In genomic region chr4:151013491-151013890, GRCh38 we compare ENCODE assay signal across 8 cellular contexts. TPM values are rescaled to one million over a fixed set of nuclear protein-coding genes. Genes with fewer than 3 reads are reported as not detected.
A peak's percentile ranks its signal among the peaks of the same experiment; 100 is the strongest.
DNase-seq lines count a peak whose midpoint lies in the region; TF ChIP-seq lines count a peak whose summit lies in the region.

No MANE protein-coding gene starts in this region.

- TF ChIP-seq CTCF in MM.1S (IDR thresholded peaks at IDR 0.05; ENCODE audit: low read length) (no peak), coronary artery (IDR thresholded peaks at IDR 0.05) (no peak), neural cell (IDR thresholded peaks at IDR 0.05; ENCODE audit: poor library complexity, severe bottlenecking) (no peak)

- H3K27ac ChIP-seq in MM.1S (ENCODE audit: low read length) (no peak overlapping the region), coronary artery (no peak overlapping the region), neural cell (ENCODE audit: low read length) (no peak overlapping the region)

- H3K4me3 ChIP-seq in MM.1S (ENCODE audit: low read length) (peak overlapping the region; percentile 84), coronary artery (peak overlapping the region; percentile 97), neural cell (ENCODE audit: low read length) (peak overlapping the region; percentile 99)

- peak overlapping the region; percentile 95 for H3K4me2 ChIP-seq in MM.1S (ENCODE audit: low read depth, low read length)
- peak overlapping the region; percentile 54 for H3K4me2 ChIP-seq in neural cell (ENCODE audit: low read length)

- H3K9me2 ChIP-seq in MM.1S (replicated peaks; ENCODE audit: insufficient read depth, low read length) (no peaks in the 10 kb centered on the region), neural cell (ENCODE audit: insufficient read depth, low read length) (no peaks in the 10 kb centered on the region)

- H3K4me1 ChIP-seq in MM.1S (ENCODE audit: low read length) = 0 out of 2 replicates have a peak, but pooled peaks cover 7% of the 10 kb centered on the region

- no peak for TF ChIP-seq RAD21 in neural cell (conservative IDR thresholded peaks at IDR 0.05)

- no peak overlapping the region for H2AFZ ChIP-seq in MM.1S (ENCODE audit: low read length)
- H2AFZ ChIP-seq in neural cell (ENCODE audit: low read depth, low read length) = no peak overlapping the region

- H4K20me1 ChIP-seq in MM.1S (ENCODE audit: insufficient read depth, low read length) (0 out of 2 replicates have a peak, but pooled peaks cover 3% of the 10 kb centered on the region), neural cell (ENCODE audit: insufficient read depth) (no peaks in the 10 kb centered on the region)

- DNase-seq in G401 (ENCODE audit: low spot score) (peak; percentile 7), MM.1S (no peak), coronary artery (ENCODE audit: low spot score) (no peak), superior temporal gyrus (ENCODE audit: extremely low spot score) (no peak), globus pallidus (ENCODE audit: low spot score) (no peak), AG08395 (ENCODE audit: low spot score) (no peak), AG08396 (ENCODE audit: low spot score) (no peak)

- H3K36me3 ChIP-seq in MM.1S (replicated peaks; ENCODE audit: insufficient read depth, low read length) = no peaks in the 10 kb centered on the region
- no peaks in the 10 kb centered on the region for H3K36me3 ChIP-seq in neural cell (ENCODE audit: insufficient read depth, low read length)

- peak overlapping the region; percentile 99; the same call in 1 of the 2 replicates for H3K9ac ChIP-seq in MM.1S (ENCODE audit: low read length)
- H3K9ac ChIP-seq in neural cell (ENCODE audit: low read length) = no peak overlapping the region

- peaks cover 9% of the 10 kb centered on the region for H3F3A ChIP-seq in MM.1S (ENCODE audit: insufficient read depth, low read length)
- H3F3A ChIP-seq in neural cell (ENCODE audit: insufficient read depth, low read length, poor library complexity, severe bottlenecking) = peaks cover 3% of the 10 kb centered on the region

- peaks cover 54% of the 10 kb centered on the region for H3K79me2 ChIP-seq in MM.1S (ENCODE audit: low read length)
- no peaks in the 10 kb centered on the region for H3K79me2 ChIP-seq in neural cell (replicated peaks; ENCODE audit: insufficient read depth, low read length)

- no peaks in the 10 kb centered on the region for H3K27me3 ChIP-seq in MM.1S (replicated peaks; ENCODE audit: insufficient read depth, low read length)
- H3K27me3 ChIP-seq in neural cell (ENCODE audit: insufficient read depth, low read depth, low read length) = no peaks in the 10 kb centered on the region

- no peak for TF ChIP-seq EP300 in neural cell (conservative IDR thresholded peaks at IDR 0.05; ENCODE audit: poor library complexity, severe bottlenecking)

- H3K9me3 ChIP-seq in MM.1S (replicated peaks; ENCODE audit: insufficient read depth, low read length) (no peaks in the 10 kb centered on the region), neural cell (ENCODE audit: low read length) (no peaks in the 10 kb centered on the region)

- in situ Hi-C loops in G401 (cut with HindIII; ENCODE audit: low sequenced_read_pairs) = no loop called here

TF ChIP-seq in neural cell, 6 proteins besides CTCF, POLR2A, EP300 and RAD21:
- TF ChIP-seq, protein P1, sequence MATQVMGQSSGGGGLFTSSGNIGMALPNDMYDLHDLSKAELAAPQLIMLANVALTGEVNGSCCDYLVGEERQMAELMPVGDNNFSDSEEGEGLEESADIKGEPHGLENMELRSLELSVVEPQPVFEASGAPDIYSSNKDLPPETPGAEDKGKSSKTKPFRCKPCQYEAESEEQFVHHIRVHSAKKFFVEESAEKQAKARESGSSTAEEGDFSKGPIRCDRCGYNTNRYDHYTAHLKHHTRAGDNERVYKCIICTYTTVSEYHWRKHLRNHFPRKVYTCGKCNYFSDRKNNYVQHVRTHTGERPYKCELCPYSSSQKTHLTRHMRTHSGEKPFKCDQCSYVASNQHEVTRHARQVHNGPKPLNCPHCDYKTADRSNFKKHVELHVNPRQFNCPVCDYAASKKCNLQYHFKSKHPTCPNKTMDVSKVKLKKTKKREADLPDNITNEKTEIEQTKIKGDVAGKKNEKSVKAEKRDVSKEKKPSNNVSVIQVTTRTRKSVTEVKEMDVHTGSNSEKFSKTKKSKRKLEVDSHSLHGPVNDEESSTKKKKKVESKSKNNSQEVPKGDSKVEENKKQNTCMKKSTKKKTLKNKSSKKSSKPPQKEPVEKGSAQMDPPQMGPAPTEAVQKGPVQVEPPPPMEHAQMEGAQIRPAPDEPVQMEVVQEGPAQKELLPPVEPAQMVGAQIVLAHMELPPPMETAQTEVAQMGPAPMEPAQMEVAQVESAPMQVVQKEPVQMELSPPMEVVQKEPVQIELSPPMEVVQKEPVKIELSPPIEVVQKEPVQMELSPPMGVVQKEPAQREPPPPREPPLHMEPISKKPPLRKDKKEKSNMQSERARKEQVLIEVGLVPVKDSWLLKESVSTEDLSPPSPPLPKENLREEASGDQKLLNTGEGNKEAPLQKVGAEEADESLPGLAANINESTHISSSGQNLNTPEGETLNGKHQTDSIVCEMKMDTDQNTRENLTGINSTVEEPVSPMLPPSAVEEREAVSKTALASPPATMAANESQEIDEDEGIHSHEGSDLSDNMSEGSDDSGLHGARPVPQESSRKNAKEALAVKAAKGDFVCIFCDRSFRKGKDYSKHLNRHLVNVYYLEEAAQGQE (IDR thresholded peaks at IDR 0.05; ENCODE audit: borderline replicate concordance) = no peak
- TF ChIP-seq POLR2AphosphoS5 (IDR thresholded peaks at IDR 0.05) = no peak
- TF ChIP-seq TAF1 (IDR thresholded peaks at IDR 0.05; ENCODE audit: low read depth) = no peak
- no peak for TF ChIP-seq SMC3 (conservative IDR thresholded peaks at IDR 0.05; ENCODE audit: poor library complexity)

RNA-seq across cellular contexts. Expression of gene LRBA, which starts 1.6 kb away (rescaled TPM):
- total RNA-seq in G401 (2014; rRNA removed; shearing (Covaris generic)) = 35.9 and 71.7 TPM in 2 replicates
- polyA plus RNA-seq in neural cell = 7.1 and 12.6 TPM in 2 replicates
- 48.7 TPM in 2 replicates for polyA minus RNA-seq in neural cell
